In genomic region chr2:62489702-62490101, GRCh38 we compare ENCODE assay signal across 23 cellular contexts.
"Had no signal": no experiment of that assay in that cellular context is flagged by ENCODE, and none has a peak within 500 bp of the region (broad histone marks: within the 10 kb centered on the region; RNA-seq: fewer than 3 reads in every experiment).

No MANE protein-coding gene starts in this region.

- H3K4me3 ChIP-seq: dorsolateral prefrontal cortex, gastrocnemius medialis, lung, mucosa of descending colon, sigmoid colon, thoracic aorta had no signal

- H3K9ac ChIP-seq: parathyroid adenoma had no signal

- H3K27me3 Mint-ChIP-seq: naive B cell, progenitor cell of endocrine pancreas had no signal

- H3K27ac ChIP-seq: gastrocnemius medialis, parathyroid adenoma, sigmoid colon, thoracic aorta had no signal

- H3K27me3 ChIP-seq: dorsolateral prefrontal cortex, gastrocnemius medialis, sigmoid colon had no signal

- H3K36me3 Mint-ChIP-seq: memory B cell; mesothelial cell of epicardium; naive B cell; stimulated activated effector memory CD8-positive, alpha-beta T cell treated with anti-CD3 and anti-CD28 coated beads, Interleukin-12 subunit alpha, Interleukin-12 subunit beta, amount 100 ng/mL, for 72 hours had no signal

- ATAC-seq: stimulated activated effector memory CD8-positive, alpha-beta T cell treated with anti-CD3 and anti-CD28 coated beads, Interleukin-12 subunit alpha, Interleukin-12 subunit beta, amount 100 ng/mL, for 72 hours had no signal

- DNase-seq: caudate nucleus; cerebellar nuclear complex; dorsolateral prefrontal cortex; effector CD4-positive, alpha-beta T cell; gastrocnemius medialis; head of caudate nucleus; mucosa of descending colon; naive B cell; nephron progenitor cell; occipital lobe; sigmoid colon; stimulated activated CD4-positive, alpha-beta T cell treated with anti-CD3 and anti-CD28 coated beads, Interleukin-2, amount 100 ng/mL, for 24 hours; stimulated activated CD4-positive, alpha-beta T cell treated with anti-CD3 and anti-CD28 coated beads, Interleukin-4, amount 100 ng/mL, for 24 hours; stimulated activated naive CD4-positive, alpha-beta T cell treated with Interleukin-2 at 50 U/mL for 16 hours; substantia nigra; trophoblast cell had no signal

- H3K27ac Mint-ChIP-seq: memory B cell; naive B cell; nephron progenitor cell; progenitor cell of endocrine pancreas; stimulated activated effector memory CD8-positive, alpha-beta T cell treated with anti-CD3 and anti-CD28 coated beads, Interleukin-12 subunit alpha, Interleukin-12 subunit beta, amount 100 ng/mL, for 72 hours had no signal

- H3K4me3 Mint-ChIP-seq: memory B cell; mesothelial cell of epicardium; naive B cell; nephron progenitor cell; stimulated activated effector memory CD8-positive, alpha-beta T cell treated with anti-CD3 and anti-CD28 coated beads, Interleukin-12 subunit alpha, Interleukin-12 subunit beta, amount 100 ng/mL, for 72 hours had no signal

- H3K36me3 ChIP-seq: gastrocnemius medialis, sigmoid colon, thoracic aorta had no signal

- H3K4me1 Mint-ChIP-seq: memory B cell; naive B cell; stimulated activated effector memory CD8-positive, alpha-beta T cell treated with anti-CD3 and anti-CD28 coated beads, Interleukin-12 subunit alpha, Interleukin-12 subunit beta, amount 100 ng/mL, for 72 hours had no signal

- H2AFZ ChIP-seq: parathyroid adenoma had no signal

- H3K9me3 ChIP-seq: gastrocnemius medialis, mucosa of descending colon, sigmoid colon, thoracic aorta had no signal

- H3K9me3 Mint-ChIP-seq: memory B cell; mesothelial cell of epicardium; naive B cell; nephron progenitor cell; stimulated activated effector memory CD8-positive, alpha-beta T cell treated with anti-CD3 and anti-CD28 coated beads, Interleukin-12 subunit alpha, Interleukin-12 subunit beta, amount 100 ng/mL, for 72 hours had no signal
